In the genomic region with DNA sequence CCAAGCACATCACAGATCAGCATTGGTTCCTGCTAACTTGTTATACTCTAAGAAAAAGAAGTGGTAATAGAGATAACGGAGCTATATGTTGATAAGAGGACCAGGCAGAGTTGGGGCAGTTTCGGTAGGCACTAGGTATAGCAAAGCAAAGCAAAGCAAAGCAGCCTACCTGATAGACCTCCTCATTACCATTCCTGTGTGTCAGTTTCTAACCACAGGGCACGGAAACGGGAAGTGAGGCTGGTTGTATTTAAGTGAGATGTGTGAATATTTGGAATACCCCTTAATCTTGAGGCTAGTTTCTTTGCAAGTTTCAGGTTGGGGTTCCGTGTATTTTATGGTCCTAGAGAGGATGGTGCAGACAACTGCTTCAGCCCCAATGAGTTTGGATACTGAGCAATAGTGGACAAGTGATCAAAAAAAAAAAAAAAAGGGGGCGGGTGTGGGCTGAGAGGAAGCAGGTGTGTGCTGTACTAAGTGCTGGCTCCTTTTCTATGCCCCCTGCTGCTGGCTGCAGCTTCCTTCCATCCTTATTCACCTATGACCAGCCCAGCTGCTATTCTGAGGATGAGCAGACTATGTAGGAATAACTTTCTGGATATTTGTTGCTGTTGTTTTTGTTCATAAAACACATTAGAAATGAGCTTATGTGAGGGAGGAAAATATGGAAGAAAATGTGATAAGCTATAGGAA, we compare ENCODE assay signal across 15 cellular contexts.
"Had no signal": no experiment of that assay in that cellular context is flagged by ENCODE, and none has a peak within 500 bp of the region (broad histone marks: within the 10 kb centered on the region; RNA-seq: fewer than 3 reads in every experiment).

No MANE protein-coding gene starts in this region.

- H3K36me3 ChIP-seq: cardiac muscle cell, colonic mucosa, left lung, right atrium auricular region had no signal

- H3K27ac ChIP-seq: cardiac muscle cell, colonic mucosa, left lung, right atrium auricular region, skin epidermis, VCaP had no signal

- H3K9me3 ChIP-seq: colonic mucosa, left lung, mucosa of descending colon, right atrium auricular region had no signal

- H3K4me1 ChIP-seq: colonic mucosa, left lung, right atrium auricular region had no signal

- ATAC-seq: activated T-helper 17 cell treated with anti-CD3 and anti-CD28 coated beads, Interleukin-2, amount 50 U/mL, for 72 hours; left lung; mucosa of descending colon; naive thymus-derived CD8-positive, alpha-beta T cell had no signal

- H3K27me3 ChIP-seq: cardiac muscle cell, colonic mucosa, left lung, right atrium auricular region had no signal

- DNase-seq: activated CD4-positive, alpha-beta T cell treated with anti-CD3 and anti-CD28 coated beads, Interleukin-2, amount 10 ng/mL, durations not matched to agents 24 days and 14 days; activated CD8-positive, alpha-beta memory T cell treated with anti-CD3 and anti-CD28 coated beads for 24 hours; activated naive CD4-positive, alpha-beta T cell treated with anti-CD3 and anti-CD28 coated beads for 36 hours; colonic mucosa; effector CD8-positive, alpha-beta T cell; foreskin melanocyte; head of caudate nucleus; left lung; mucosa of descending colon; naive thymus-derived CD8-positive, alpha-beta T cell had no signal

- H3K4me3 ChIP-seq: cardiac muscle cell, colonic mucosa, left lung, mucosa of descending colon, right atrium auricular region, skin epidermis had no signal
